Comparison of ENCODE assay signal across 6 cellular contexts in the genomic region with DNA sequence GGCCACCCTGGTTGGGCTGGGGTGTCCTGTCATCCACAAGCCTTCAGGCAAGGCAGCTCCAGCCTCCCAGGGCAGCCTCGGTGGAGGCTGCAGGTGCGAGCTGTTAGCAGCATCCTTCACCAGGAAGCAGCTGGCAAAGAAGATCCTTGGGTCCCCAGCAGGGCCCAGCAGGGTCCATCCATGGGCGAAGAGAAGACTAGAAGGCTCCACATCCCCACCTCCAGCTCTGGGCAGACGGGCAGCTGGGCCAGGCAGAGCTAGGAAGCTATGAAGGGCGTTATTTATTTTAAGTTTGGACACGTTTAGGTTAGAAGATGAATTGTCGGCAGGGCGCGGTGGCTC.
"Had no signal": no experiment of that assay in that cellular context is flagged by ENCODE, and none has a peak within 500 bp of the region (broad histone marks: within the 10 kb centered on the region; RNA-seq: fewer than 3 reads in every experiment).

No MANE protein-coding gene starts in this region.

- DNase-seq: GM23248, GOT3, H7, HCEC 1CT, KBM-7 had no signal

- H3K4me3 ChIP-seq: GM23248 had no signal

- H3K27ac ChIP-seq: GM23248 had no signal

- H3K9ac ChIP-seq: GM23248 had no signal

- H3K4me1 Mint-ChIP-seq: IgD-negative memory B cell had no signal
